18 cellular contexts compared by ENCODE assay signal in genomic region chr17:80422276-80422675, GRCh38. TPM values are rescaled to one million over a fixed set of nuclear protein-coding genes. Genes with fewer than 3 reads are reported as not detected.
"Had no signal": no experiment of that assay in that cellular context is flagged by ENCODE, and none has a peak within 500 bp of the region (broad histone marks: within the 10 kb centered on the region; RNA-seq: fewer than 3 reads in every experiment).

No MANE protein-coding gene starts in this region.

- H3K27ac ChIP-seq: foreskin keratinocyte, lower lobe of right lung, tibial artery had no signal

- H3K27me3 Mint-ChIP-seq: activated CD4-positive, alpha-beta T cell treated with anti-CD3 and anti-CD28 coated beads, Interleukin-2, amount 10 ng/mL, durations not matched to agents 24 days and 14 days; activated naive CD8-positive, alpha-beta T cell treated with anti-CD3 and anti-CD28 coated beads, Interleukin-2, amount 10 ng/mL, durations not matched to agents 7 days and 5 days; brain had no signal

- H3K4me3 Mint-ChIP-seq: activated CD4-positive, alpha-beta T cell treated with anti-CD3 and anti-CD28 coated beads, Interleukin-2, amount 10 ng/mL, durations not matched to agents 24 days and 14 days; activated CD8-positive, alpha-beta T cell treated with anti-CD3 and anti-CD28 coated beads, Interleukin-2, amount 10 ng/mL, durations not matched to agents 7 days and 5 days; activated naive CD8-positive, alpha-beta T cell treated with anti-CD3 and anti-CD28 coated beads, Interleukin-2, amount 10 ng/mL, durations not matched to agents 7 days and 5 days; activated T-cell treated with anti-CD3 and anti-CD28 coated beads, Interleukin-2, amount 50 U/mL, for 72 hours; brain; mesothelial cell of epicardium; stimulated activated effector memory CD8-positive, alpha-beta T cell treated with anti-CD3 and anti-CD28 coated beads, Interleukin-12 subunit alpha, Interleukin-12 subunit beta, amount 100 ng/mL, for 72 hours had no signal

- H3K4me1 ChIP-seq: foreskin keratinocyte had no signal

- ATAC-seq: activated CD8-positive, alpha-beta T cell treated with anti-CD3 and anti-CD28 coated beads, Interleukin-2, amount 10 ng/mL, durations not matched to agents 7 days and 5 days; activated T-cell treated with anti-CD3 and anti-CD28 coated beads, Interleukin-2, amount 50 U/mL, for 72 hours; foreskin keratinocyte; lower lobe of right lung; stimulated activated effector memory CD8-positive, alpha-beta T cell treated with anti-CD3 and anti-CD28 coated beads, Interleukin-12 subunit alpha, Interleukin-12 subunit beta, amount 100 ng/mL, for 72 hours had no signal

- DNase-seq: activated CD4-positive, alpha-beta T cell treated with anti-CD3 and anti-CD28 coated beads, Interleukin-2, amount 10 ng/mL, durations not matched to agents 24 days and 14 days; activated CD4-positive, CD25-positive, alpha-beta regulatory T cell; activated CD8-positive, alpha-beta memory T cell treated with anti-CD3 and anti-CD28 coated beads, Interleukin-2, amount 50 U/mL, for 48 hours; activated CD8-positive, alpha-beta T cell treated with anti-CD3 and anti-CD28 coated beads, Interleukin-2, amount 10 ng/mL, durations not matched to agents 7 days and 5 days; activated naive CD8-positive, alpha-beta T cell treated with anti-CD3 and anti-CD28 coated beads, Interleukin-2, amount 10 ng/mL, durations not matched to agents 7 days and 5 days; activated T-cell treated with anti-CD3 and anti-CD28 coated beads, Interleukin-2, amount 50 U/mL, for 72 hours; central memory CD4-positive, alpha-beta T cell; cortex of kidney; effector CD8-positive, alpha-beta T cell; kidney glomerular epithelial cell; stimulated activated CD4-positive, alpha-beta T cell treated with anti-CD3 and anti-CD28 coated beads, Interleukin-12 subunit alpha, Interleukin-12 subunit beta, amount 100 ng/mL, for 4 hours had no signal

- H3K27me3 ChIP-seq: tibial artery had no signal

- H3K27ac Mint-ChIP-seq: activated CD4-positive, alpha-beta T cell treated with anti-CD3 and anti-CD28 coated beads, Interleukin-2, amount 10 ng/mL, durations not matched to agents 24 days and 14 days; activated CD8-positive, alpha-beta T cell treated with anti-CD3 and anti-CD28 coated beads, Interleukin-2, amount 10 ng/mL, durations not matched to agents 7 days and 5 days; activated naive CD8-positive, alpha-beta T cell treated with anti-CD3 and anti-CD28 coated beads, Interleukin-2, amount 10 ng/mL, durations not matched to agents 7 days and 5 days; activated T-cell treated with anti-CD3 and anti-CD28 coated beads, Interleukin-2, amount 50 U/mL, for 72 hours; brain; mesothelial cell of epicardium; stimulated activated effector memory CD8-positive, alpha-beta T cell treated with anti-CD3 and anti-CD28 coated beads, Interleukin-12 subunit alpha, Interleukin-12 subunit beta, amount 100 ng/mL, for 72 hours had no signal

- H3K4me1 Mint-ChIP-seq: mesothelial cell of epicardium had no signal

- H3K4me3 ChIP-seq: lower lobe of right lung, tibial artery had no signal

- H3K9me3 ChIP-seq: lower lobe of right lung, tibial artery had no signal

RNA-seq across cellular contexts. Expression of gene NPTX1, which starts 54.1 kb away (rescaled TPM):
- total RNA-seq: subcutaneous adipose tissue had no signal
